ENCODE assay signal across 10 cellular contexts in genomic region chr14:90091393-90091792, GRCh38. TPM values are rescaled to one million over a fixed set of nuclear protein-coding genes. Genes with fewer than 3 reads are reported as not detected.
DNase-seq lines count a peak whose midpoint lies in the region; TF ChIP-seq lines count a peak whose summit lies in the region.
"Had no signal": no experiment of that assay in that cellular context is flagged by ENCODE, and none has a peak within 500 bp of the region (broad histone marks: within the 10 kb centered on the region; RNA-seq: fewer than 3 reads in every experiment).

No MANE protein-coding gene starts in this region.

- peak; percentile 77 for DNase-seq in DMS 273 (lab: John Stamatoyannopoulos, UW; ENCODE audit: unreplicated experiment)
- peak; percentile 66 for DNase-seq in NCI-H1105 (lab: John Stamatoyannopoulos, UW)
- peak; percentile 84 to 89 for DNase-seq in cardiac fibroblast (ENCODE audit: low read depth in 2 of 2)
- DNase-seq in kidney tubule cell (ENCODE audit: low spot score): peak; percentile 88
- DNase-seq in mesenteric fat pad (ENCODE audit: low spot score): no peak
- no peak for DNase-seq in activated CD4-positive, alpha-beta T cell treated with anti-CD3 and anti-CD28 coated beads, Interleukin-2, amount 50 U/mL, for 4 hours
- no peak for DNase-seq in germinal center (ENCODE audit: low spot score)
- DNase-seq in GM20000 (ENCODE audit: low spot score): no peak
- DNase-seq: effector CD8-positive, alpha-beta T cell; H7 had no signal

- no peak for TF ChIP-seq CTCF in cardiac fibroblast (IDR thresholded peaks at IDR 0.05; ENCODE audit: low read depth, low read length)
- no peak for TF ChIP-seq CTCF in GM20000 (IDR thresholded peaks at IDR 0.05; ENCODE audit: extremely low read depth, missing control alignments)

- no peak overlapping the region for H3K4me3 ChIP-seq in cardiac fibroblast (replicated peaks in 1 of 2; ENCODE audit: low read depth in 2 of 2, low read length in 2 of 2)

RNA-seq across cellular contexts. Expression of gene KCNK13, which starts 29.6 kb away (rescaled TPM):
- total RNA-seq in mesenteric fat pad: 1.3 TPM

Comparison
In these comparisons a context has a peak if more than half of its experiments do, and no peak if none do; other contexts are left out.
1. DNase-seq: peak in DMS 273 (single experiment), NCI-H1105 (single experiment), cardiac fibroblast (2 of 2) and kidney tubule cell (single experiment); none in mesenteric fat pad (single experiment), activated CD4-positive, alpha-beta T cell treated with anti-CD3 and anti-CD28 coated beads, Interleukin-2, amount 50 U/mL, for 4 hours (0 of 2), germinal center (single experiment) and GM20000 (single experiment).